In the genomic region with DNA sequence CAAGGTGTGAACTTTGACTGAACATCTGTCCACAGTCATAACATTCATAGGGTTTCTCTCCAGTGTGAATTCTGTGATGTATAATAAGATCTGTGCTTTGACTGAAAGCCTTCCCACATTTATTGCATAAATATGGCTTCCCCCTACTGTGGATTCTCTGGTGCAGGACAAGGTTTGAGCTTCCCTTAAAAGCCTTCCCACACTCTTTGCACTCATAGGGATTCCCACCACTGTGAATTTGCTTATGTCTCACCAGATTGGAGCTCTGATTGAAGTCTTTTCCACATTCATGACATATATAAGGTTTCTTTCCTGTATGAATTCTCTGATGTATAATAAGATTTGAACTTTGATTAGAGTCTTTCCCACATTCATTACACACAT, we compare ENCODE assay signal across 16 cellular contexts. TPM values are rescaled to one million over a fixed set of nuclear protein-coding genes. Genes with fewer than 3 reads are reported as not detected.
"Had no signal": no experiment of that assay in that cellular context is flagged by ENCODE, and none has a peak within 500 bp of the region (broad histone marks: within the 10 kb centered on the region; RNA-seq: fewer than 3 reads in every experiment).

No MANE protein-coding gene starts in this region.

- DNase-seq: activated CD4-positive, alpha-beta T cell treated with anti-CD3 and anti-CD28 coated beads, Interleukin-2, amount 50 U/mL, for 1 hour; activated naive CD4-positive, alpha-beta T cell treated with anti-CD3 and anti-CD28 coated beads, Interleukin-2, amount 10 ng/mL, durations not matched to agents 7 days and 5 days; activated T-cell treated with anti-CD3 and anti-CD28 coated beads for 4 hours; dorsolateral prefrontal cortex; left ventricle myocardium inferior; right lobe of liver; T1000; upper lobe of right lung had no signal

- H3K4me3 Mint-ChIP-seq: activated naive CD4-positive, alpha-beta T cell treated with anti-CD3 and anti-CD28 coated beads, Interleukin-2, amount 10 ng/mL, durations not matched to agents 7 days and 5 days; neural progenitor cell; stimulated activated naive CD8-positive, alpha-beta T cell treated with anti-CD3 and anti-CD28 coated beads, Interleukin-15, Interleukin-2, amounts not matched to agents 100 ng/mL and 50 ng/mL, for 24 hours had no signal

- FAIRE-seq: astrocyte had no signal

- H3K27me3 Mint-ChIP-seq: activated naive CD4-positive, alpha-beta T cell treated with anti-CD3 and anti-CD28 coated beads, Interleukin-2, amount 10 ng/mL, durations not matched to agents 7 days and 5 days; stimulated activated naive CD8-positive, alpha-beta T cell treated with anti-CD3 and anti-CD28 coated beads, Interleukin-15, Interleukin-2, amounts not matched to agents 100 ng/mL and 50 ng/mL, for 24 hours had no signal

- H2AFZ ChIP-seq: neural progenitor cell had no signal

- H3K27ac ChIP-seq: dorsolateral prefrontal cortex, left ventricle myocardium inferior, neural progenitor cell, right lobe of liver, upper lobe of right lung had no signal

- H3K27ac Mint-ChIP-seq: neural progenitor cell; stimulated activated naive CD8-positive, alpha-beta T cell treated with anti-CD3 and anti-CD28 coated beads, Interleukin-15, Interleukin-2, amounts not matched to agents 100 ng/mL and 50 ng/mL, for 24 hours had no signal

- H3K27me3 ChIP-seq: dorsolateral prefrontal cortex, neural progenitor cell, right lobe of liver, upper lobe of right lung had no signal

- H3K4me1 ChIP-seq: left ventricle myocardium inferior, neural progenitor cell, right lobe of liver, upper lobe of right lung had no signal

- H3K4me3 ChIP-seq: dorsolateral prefrontal cortex, left ventricle myocardium inferior, neural progenitor cell, right lobe of liver, smooth muscle cell, upper lobe of right lung had no signal

- H3K36me3 ChIP-seq: upper lobe of right lung had no signal

- H3K9ac ChIP-seq: neural progenitor cell had no signal

- ATAC-seq: activated CD4-positive, CD25-positive, alpha-beta regulatory T cell treated with anti-CD3 and anti-CD28 coated beads, Interleukin-2, amount 50 U/mL, for 24 hours; right lobe of liver; upper lobe of right lung had no signal

- H3K4me1 Mint-ChIP-seq: neural progenitor cell had no signal

- H3K4me2 ChIP-seq: neural progenitor cell, smooth muscle cell had no signal

RNA-seq across cellular contexts. Expression of a gene that starts 51.3 kb away (rescaled TPM):
- total RNA-seq: astrocyte, kidney epithelial cell, osteocyte, pulmonary artery endothelial cell, smooth muscle cell had no signal
